ENCODE assay signal across 20 cellular contexts in genomic region chr4:121614136-121614535, GRCh38.
DNase-seq lines count a peak whose midpoint lies in the region; ATAC-seq and TF ChIP-seq lines count a peak whose summit lies in the region.
"Had no signal": no experiment of that assay in that cellular context is flagged by ENCODE, and none has a peak within 500 bp of the region (broad histone marks: within the 10 kb centered on the region; RNA-seq: fewer than 3 reads in every experiment).

No MANE protein-coding gene starts in this region.

- H3K9ac ChIP-seq in smooth muscle cell (ENCODE audit: low read depth) = no peak overlapping the region
- H3K9ac ChIP-seq: GM23248 had no signal

- H3K9me2 ChIP-seq in GM23338 (ENCODE audit: insufficient read depth) = no peaks in the 10 kb centered on the region

- H3K9me3 ChIP-seq in mesodermal cell (ENCODE audit: control insufficient read depth, low read length) (no peaks in the 10 kb centered on the region), smooth muscle cell (replicated peaks; ENCODE audit: low read depth) (no peaks in the 10 kb centered on the region)
- H3K9me3 ChIP-seq: BE2C had no signal

- no peak overlapping the region for H3K27ac Mint-ChIP-seq in GM23338
- H3K27ac Mint-ChIP-seq: CD4-positive, CD25-positive, alpha-beta regulatory T cell; CD8-positive, alpha-beta memory T cell had no signal

- no peaks in the 10 kb centered on the region for H3F3A ChIP-seq in GM23338 (replicated peaks; ENCODE audit: low read depth)
- no peaks in the 10 kb centered on the region for H3F3A ChIP-seq in smooth muscle cell (ENCODE audit: low read depth)

- ATAC-seq in GM23338 = no peak
- ATAC-seq: GM12878 had no signal

- H3K4me3 ChIP-seq in GM23338 (no peak overlapping the region), mesodermal cell (ENCODE audit: extremely low read depth, insufficient read depth, low read length, poor library complexity, severe bottlenecking) (no peak overlapping the region), smooth muscle cell (no peak overlapping the region), foreskin fibroblast (ENCODE audit: low read depth in 1 of 2, low read length in 2 of 2) (no peak overlapping the region)
- H3K4me3 ChIP-seq: GM12878, GM23248 had no signal

- H3K36me3 ChIP-seq in GM23338 (ENCODE audit: insufficient read depth) (no peaks in the 10 kb centered on the region), mesodermal cell (ENCODE audit: control insufficient read depth, insufficient read depth, low read length) (no peaks in the 10 kb centered on the region), smooth muscle cell (ENCODE audit: low read depth) (no peaks in the 10 kb centered on the region)
- H3K36me3 ChIP-seq: BE2C had no signal

- no peaks in the 10 kb centered on the region for H3K27me3 Mint-ChIP-seq in GM23338 (ENCODE audit: insufficient read depth, low read depth, poor library complexity)

- no peak overlapping the region for H3K4me2 ChIP-seq in GM23338
- H3K4me2 ChIP-seq in smooth muscle cell = no peak overlapping the region

- H3K27me3 ChIP-seq in GM23338 (ENCODE audit: insufficient read depth) = no peaks in the 10 kb centered on the region
- no peaks in the 10 kb centered on the region for H3K27me3 ChIP-seq in smooth muscle cell (ENCODE audit: low read depth)
- H3K27me3 ChIP-seq: BE2C had no signal

- H4K20me1 ChIP-seq in GM23338 (replicated peaks; ENCODE audit: insufficient read depth) = no peaks in the 10 kb centered on the region
- H4K20me1 ChIP-seq in smooth muscle cell (ENCODE audit: low read depth) = no peaks in the 10 kb centered on the region

- H3K4me1 ChIP-seq in GM23338 (ENCODE audit: insufficient read depth) (no peaks in the 10 kb centered on the region), mesodermal cell (ENCODE audit: control insufficient read depth, insufficient read depth, low read length, poor library complexity, severe bottlenecking) (no peaks in the 10 kb centered on the region), smooth muscle cell (ENCODE audit: low read depth) (no peaks in the 10 kb centered on the region)
- H3K4me1 ChIP-seq: BE2C had no signal

- H3K79me2 ChIP-seq in GM23338 (replicated peaks; ENCODE audit: insufficient read depth) (no peaks in the 10 kb centered on the region), smooth muscle cell (ENCODE audit: low read depth) (no peaks in the 10 kb centered on the region)

- H3K36me3 Mint-ChIP-seq in GM23338 (ENCODE audit: low read depth) = no peaks in the 10 kb centered on the region
- H3K36me3 Mint-ChIP-seq: CD4-positive, CD25-positive, alpha-beta regulatory T cell; CD8-positive, alpha-beta memory T cell had no signal

- H3K4me1 Mint-ChIP-seq in GM23338 = peaks cover 3% of the 10 kb centered on the region; the same call in 1 of the 3 replicates
- H3K4me1 Mint-ChIP-seq: CD4-positive, CD25-positive, alpha-beta regulatory T cell; CD8-positive, alpha-beta memory T cell had no signal

- no peaks in the 10 kb centered on the region for H3K9me3 Mint-ChIP-seq in GM23338
- H3K9me3 Mint-ChIP-seq: CD4-positive, CD25-positive, alpha-beta regulatory T cell; CD8-positive, alpha-beta memory T cell had no signal

- no peak for TF ChIP-seq CTCF in GM23338 (conservative IDR thresholded peaks at IDR 0.05; ENCODE audit: low read depth in 2 of 2)
- TF ChIP-seq CTCF in smooth muscle cell (IDR thresholded peaks at IDR 0.05; ENCODE audit: borderline replicate concordance, insufficient read depth, poor library complexity, severe bottlenecking) = no peak
- TF ChIP-seq CTCF in foreskin fibroblast (IDR thresholded peaks at IDR 0.05; ENCODE audit: low read depth, low read length) = no peak

- H3K27ac ChIP-seq in GM23338 (ENCODE audit: low read depth) (no peak overlapping the region), mesodermal cell (ENCODE audit: low read depth, low read length, severe bottlenecking) (peak overlapping the region; percentile 46), smooth muscle cell (ENCODE audit: low read depth) (no peak overlapping the region)
- H3K27ac ChIP-seq: GM23248 had no signal

- no peak for DNase-seq in GM23338 (ENCODE audit: low spot score)
- DNase-seq in OCI-M1 (lab: John Stamatoyannopoulos, UW) = peak; percentile 40
- DNase-seq in smooth muscle cell (lab: John Stamatoyannopoulos, UW; ENCODE audit: unreplicated experiment) = no peak
- DNase-seq in activated effector memory CD4-positive, alpha-beta T cell treated with anti-CD3 and anti-CD28 coated beads, Interleukin-2, amount 50 U/mL, for 16 hours = no peak
- DNase-seq in foreskin fibroblast = no peak
- DNase-seq: ACHN; BE2C; C1 segment of cervical spinal cord; CD4-positive, CD25-positive, alpha-beta regulatory T cell; CD8-positive, alpha-beta memory T cell; COR-L47; DMS 273 treated with DMSO at 0.1 percent for 48 hours; DMS53; DND-41; EL; GM23248; HCEC 1CT; IMR-90 had no signal

- H3K4me3 Mint-ChIP-seq in GM23338 = no peak overlapping the region
- H3K4me3 Mint-ChIP-seq: CD4-positive, CD25-positive, alpha-beta regulatory T cell; CD8-positive, alpha-beta memory T cell had no signal

- H2AFZ ChIP-seq in GM23338 = peak overlapping the region; percentile 63; the same call in 1 of the 2 replicates
- peak overlapping the region; percentile 50 for H2AFZ ChIP-seq in smooth muscle cell (ENCODE audit: low read depth)
- H2AFZ ChIP-seq: GM23248 had no signal

TF ChIP-seq in GM23338, 12 proteins besides CTCF, POLR2A, EP300 and RAD21 (continues in another document):
- no peak for TF ChIP-seq ZNF462 (CRISPR knock-in tag; IDR thresholded peaks at IDR 0.05)
